In genomic region chr9:99221623-99222415, GRCh38 we compare ENCODE assay signal across 8 cellular contexts. TPM values are rescaled to one million over a fixed set of nuclear protein-coding genes. Genes with fewer than 3 reads are reported as not detected.
DNase-seq lines count a peak whose midpoint lies in the region; ATAC-seq, FAIRE-seq and TF ChIP-seq lines count a peak whose summit lies in the region.

Gene ALG2 (minus strand): TSS chr9:99221942. CDS start chr9:99221894, 48 bp downstream.
Gene SEC61B (plus strand): TSS chr9:99222282. CDS start chr9:99222364, 82 bp downstream.

- no TSS peak for BruUV-seq in OCI-LY7 (replicated peaks; lab: Mats Ljungman, UMichigan)

- H3K79me2 ChIP-seq in OCI-LY7 (ENCODE audit: insufficient read depth, low read depth, low read length): peaks cover 90% of the 10 kb centered on the region

- POLR2A ChIA-PET in OCI-LY7 (lab: Charles Lee): interaction anchor here (0.5 to 7.3 kb wide), 13 partner anchors 11 to 600 kb away, joined by 3 to 107 read pairs (median 4); partner anchors contain the start of gene NR4A3

- intact Hi-C loops in OCI-LY7 (cut with micrococcal nuclease; ENCODE audit: unreplicated experiment): loop anchor here (1.0 to 5.0 kb wide), 5 partner anchors 14 to 1130 kb away; partner anchors contain the start of gene TEX10

- H3K36me3 ChIP-seq in OCI-LY7 (ENCODE audit: insufficient read depth, low read length): peaks cover 65% of the 10 kb centered on the region

- ATAC-seq in GM21526 (IDR thresholded peaks at IDR 0.05; ENCODE audit: low FRiP score, unreplicated experiment): peak; percentile 82

- peak within 1 kb of the TSS; percentile 91 for H3K4me3 ChIP-seq in OCI-LY7 (ENCODE audit: low read depth, low read length, poor library complexity, severe bottlenecking)

- FAIRE-seq in D721Med (lab: Jason Lieb, UNC): no peak

- H3K4me1 ChIP-seq in OCI-LY7 (ENCODE audit: insufficient read depth, low read length, poor library complexity, severe bottlenecking): peaks cover 35% of the 10 kb centered on the region

- peaks cover 3% of the 10 kb centered on the region; the same call in 1 of the 2 replicates for H3K9me3 ChIP-seq in OCI-LY7 (ENCODE audit: low read length)

- peak within 1 kb of the TSS; percentile 20; the same call in 1 of the 2 replicates for H2AFZ ChIP-seq in OCI-LY7 (ENCODE audit: low read length)

- DNase-seq in D721Med (ENCODE audit: insufficient read length, low spot score): peak; percentile 87
- peak; percentile 90 for DNase-seq in HuH-7.5 (ENCODE audit: low spot score)
- DNase-seq in OCI-LY7 (ENCODE audit: low spot score): peak; percentile 96
- DNase-seq in activated T-cell treated with anti-CD3 and anti-CD28 coated beads for 24 hours (ENCODE audit: low read depth): peak; percentile 91
- peak; percentile 97 for DNase-seq in epidermal melanocyte (ENCODE audit: insufficient read length, low spot score)
- peak; percentile 92 for DNase-seq in middle frontal gyrus (ENCODE audit: extremely low spot score, low spot score)
- DNase-seq in stimulated activated CD8-positive, alpha-beta memory T cell treated with anti-CD3 and anti-CD28 coated beads, Interleukin-2, amount 100 ng/mL, for 48 hours (ENCODE audit: low read depth in 2 of 2): peak; percentile 93 to 94

- H4K20me1 ChIP-seq in OCI-LY7 (ENCODE audit: insufficient read depth, low read length): peaks cover 22% of the 10 kb centered on the region

- H3K4me2 ChIP-seq in OCI-LY7 (ENCODE audit: low read length): peak within 1 kb of the TSS; percentile 99

- CTCF ChIA-PET in OCI-LY7 (lab: Charles Lee; ENCODE audit: unreplicated experiment): interaction anchor here (0.7 to 2.0 kb wide), 3 partner anchors 10 to 20 kb away, joined by 3 to 7 read pairs (median 3); no protein-coding TSS in a partner anchor

- peak within 1 kb of the TSS; percentile 72 for H3K27ac ChIP-seq in OCI-LY7 (ENCODE audit: low read depth, low read length, poor library complexity, severe bottlenecking)

- TF ChIP-seq CTCF in D721Med (IDR thresholded peaks at IDR 0.05; ENCODE audit: insufficient read depth, missing control alignments) (no peak), OCI-LY7 (conservative IDR thresholded peaks at IDR 0.05; ENCODE audit: low read length) (no peak)

- no peaks in the 10 kb centered on the region for H3K9me2 ChIP-seq in OCI-LY7 (ENCODE audit: insufficient read depth, low read length)

RNA-seq across cellular contexts. Expression of gene ALG2, which starts in this region (rescaled TPM):
- total RNA-seq in OCI-LY7 (2014; rRNA removed; shearing (Covaris generic)): 22.2 and 26.5 TPM in 2 replicates
- total RNA-seq in OCI-LY7 (2022): 35.2 and 35.3 TPM in 2 replicates

RNA-seq across cellular contexts. Expression of gene SEC61B, which starts in this region (rescaled TPM):
- total RNA-seq in OCI-LY7 (2014; rRNA removed; shearing (Covaris generic)): 97.5 and 106 TPM in 2 replicates
- 234 and 279 TPM in 2 replicates for total RNA-seq in OCI-LY7 (2022)

Comparison
In these comparisons a context has a peak if more than half of its experiments do, and no peak if none do; other contexts are left out.
1. Peak in every context shown above with its lines: DNase-seq, ATAC-seq, H3K4me3 ChIP-seq and H3K27ac ChIP-seq.